In the genomic region with DNA sequence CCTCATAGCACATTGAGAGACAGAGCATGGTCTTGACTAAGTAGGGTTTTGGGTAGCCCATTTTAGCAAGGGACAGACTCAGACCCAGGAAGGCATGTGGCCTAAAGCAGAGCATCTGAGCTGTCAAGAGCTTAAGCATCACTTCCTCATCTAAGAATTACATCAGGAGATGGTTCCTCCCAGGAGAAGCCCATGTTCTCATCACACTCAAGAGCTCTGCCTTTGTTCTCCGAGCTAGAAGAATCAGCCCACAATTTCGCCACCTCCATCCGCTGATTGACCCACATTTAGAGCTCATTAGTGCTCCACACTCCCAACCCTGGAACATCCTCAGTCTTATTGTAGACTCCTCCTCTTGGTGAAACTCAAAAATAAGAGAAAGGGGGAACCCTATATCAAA, we compare ENCODE assay signal across 19 cellular contexts.
"Had no signal": no experiment of that assay in that cellular context is flagged by ENCODE, and none has a peak within 500 bp of the region (broad histone marks: within the 10 kb centered on the region; RNA-seq: fewer than 3 reads in every experiment).

No MANE protein-coding gene starts in this region.

- H3K36me3 ChIP-seq: transverse colon, uterus had no signal

- H3K9me3 ChIP-seq: mucosa of descending colon, transverse colon, uterus had no signal

- FAIRE-seq: keratinocyte had no signal

- DNase-seq: activated CD4-positive, alpha-beta T cell treated with anti-CD3 and anti-CD28 coated beads for 36 hours; activated CD4-positive, alpha-beta T cell treated with anti-CD3 and anti-CD28 coated beads, Interleukin-2, amount 50 U/mL, for 4 hours; activated gamma-delta T cell treated with Interleukin-2 at 50 U/mL for 16 hours; activated T-cell treated with anti-CD3 and anti-CD28 coated beads, Interleukin-2, amount 50 U/mL, for 1 hour; aorta; effector CD4-positive, alpha-beta T cell; erythroblast; foreskin fibroblast; left colon; mesendoderm; mucosa of descending colon; nucleus accumbens; stimulated activated CD4-positive, alpha-beta T cell treated with anti-CD3 and anti-CD28 coated beads, Interleukin-15, amount 100 ng/mL, for 24 hours; stimulated activated naive B cell treated with anti-CD40 and anti-IgM and Interleukin-4, amounts not matched to agents 10 μg/mL and 1 μg/mL and 100 μg/mL, for 72 hours; transverse colon; uterus had no signal

- H3K4me1 ChIP-seq: transverse colon, uterus had no signal

- H3K27ac ChIP-seq: transverse colon, uterus had no signal

- H3K27me3 ChIP-seq: transverse colon, uterus had no signal

- H3K4me3 ChIP-seq: mucosa of descending colon, smooth muscle cell, transverse colon, uterus had no signal

- ATAC-seq: activated CD4-positive, alpha-beta T cell treated with anti-CD3 and anti-CD28 coated beads for 36 hours; left colon; mucosa of descending colon; sciatic nerve; stimulated activated naive B cell treated with anti-CD40 and anti-IgM and Interleukin-4, amounts not matched to agents 10 μg/mL and 1 μg/mL and 100 μg/mL, for 72 hours had no signal
